ENCODE assay signal across 8 cellular contexts in genomic region chr2:229921101-229921891, GRCh38. TPM values are rescaled to one million over a fixed set of nuclear protein-coding genes. Genes with fewer than 3 reads are reported as not detected.
DNase-seq lines count a peak whose midpoint lies in the region; ATAC-seq and TF ChIP-seq lines count a peak whose summit lies in the region.

No MANE protein-coding gene starts in this region.

- CTCF ChIA-PET in activated CD4-positive, alpha-beta memory T cell treated with anti-CD3 and anti-CD28 coated beads for 36 hours (lab: Charles Lee) = interaction anchor here (0.9 to 3.9 kb wide), 6 partner anchors 9 to 146 kb away, joined by 3 to 20 read pairs (median 5); no protein-coding TSS in a partner anchor

- DNase-seq in stimulated activated CD4-positive, alpha-beta T cell treated with anti-CD3 and anti-CD28 coated beads, Interleukin-12 subunit alpha, Interleukin-12 subunit beta, amount 100 ng/mL, for 24 hours (ENCODE audit: low read depth in 2 of 2) = peak; percentile 48 to 52
- DNase-seq in stimulated activated CD4-positive, alpha-beta T cell treated with anti-CD3 and anti-CD28 coated beads, Interleukin-4, amount 100 ng/mL, for 1 hour = no peak
- DNase-seq in NCI-H2227 (lab: John Stamatoyannopoulos, UW; ENCODE audit: unreplicated experiment) = peak; percentile 79
- peak; percentile 79 for DNase-seq in activated CD4-positive, alpha-beta memory T cell treated with anti-CD3 and anti-CD28 coated beads for 36 hours
- DNase-seq in ecto neural progenitor cell (ENCODE audit: low spot score) = peak; percentile 67
- DNase-seq in lung (ENCODE audit: low spot score) = peak; percentile 79
- DNase-seq in stimulated activated CD8-positive, alpha-beta memory T cell treated with anti-CD3 and anti-CD28 coated beads, Interleukin-12 subunit alpha, Interleukin-12 subunit beta, amount 100 ng/mL, for 24 hours (ENCODE audit: extremely low read depth) = peak; percentile 48

- no peaks in the 10 kb centered on the region for H3K27me3 ChIP-seq in lung (ENCODE audit: control insufficient read depth, insufficient read depth)

- H3K4me1 ChIP-seq in lung (ENCODE audit: control insufficient read depth in 2 of 2, insufficient read depth in 2 of 2, low read length in 2 of 2) = peaks cover 0 to 5% of the 10 kb centered on the region in 2 donors

- peak overlapping the region; percentile 80 for H3K4me3 ChIP-seq in lung

- intact Hi-C loops in activated CD4-positive, alpha-beta memory T cell treated with anti-CD3 and anti-CD28 coated beads for 36 hours (cut with micrococcal nuclease) = loop anchor here (1.0 to 5.0 kb wide), 4 partner anchors 120 to 791 kb away; partner anchors contain the start of genes CAB39, SP100 and SP140

- peaks cover 4% of the 10 kb centered on the region for H3K9me3 Mint-ChIP-seq in activated CD4-positive, alpha-beta memory T cell treated with anti-CD3 and anti-CD28 coated beads for 36 hours

- H3K36me3 ChIP-seq in lung (ENCODE audit: control insufficient read depth in 2 of 2, insufficient read depth in 2 of 2, low read length in 2 of 2) = no peaks in the 10 kb centered on the region

- no peaks in the 10 kb centered on the region for H3K9me3 ChIP-seq in lung (ENCODE audit: control insufficient read depth in 2 of 2, insufficient read depth in 1 of 2, low read length in 1 of 2)

- H3K27ac ChIP-seq in lung (ENCODE audit: low read depth in 1 of 2, low read length in 1 of 2) = peak overlapping the region; percentile 99 to 100

- H3K4me3 Mint-ChIP-seq in activated CD4-positive, alpha-beta memory T cell treated with anti-CD3 and anti-CD28 coated beads for 36 hours = peak overlapping the region; percentile 95

- peaks cover 34% of the 10 kb centered on the region for H3K4me1 Mint-ChIP-seq in activated CD4-positive, alpha-beta memory T cell treated with anti-CD3 and anti-CD28 coated beads for 36 hours (ENCODE audit: low read depth)

- peak; percentile 19 for ATAC-seq in HG02970 (IDR thresholded peaks at IDR 0.05; ENCODE audit: low FRiP score, unreplicated experiment)
- ATAC-seq in lung (ENCODE audit: insufficient read depth, low FRiP score) = peak; percentile 8

- WGBS in lung, 2 donors = 0 to 1% methylated on average over 50 to 60 of the region's 60 CpGs

- peaks cover 23% of the 10 kb centered on the region for H3K36me3 Mint-ChIP-seq in activated CD4-positive, alpha-beta memory T cell treated with anti-CD3 and anti-CD28 coated beads for 36 hours

- no peak for TF ChIP-seq CTCF in lung (IDR thresholded peaks at IDR 0.05; ENCODE audit: control extremely low read depth, extremely low read depth)

- peak overlapping the region; percentile 99 for H3K27ac Mint-ChIP-seq in activated CD4-positive, alpha-beta memory T cell treated with anti-CD3 and anti-CD28 coated beads for 36 hours

- POLR2A ChIA-PET in activated CD4-positive, alpha-beta memory T cell treated with anti-CD3 and anti-CD28 coated beads for 36 hours (lab: Charles Lee) = interaction anchor here (0.6 to 2.1 kb wide), 5 partner anchors 10 to 146 kb away, joined by 3 to 7 read pairs (median 3); no protein-coding TSS in a partner anchor

- H3K27me3 Mint-ChIP-seq in activated CD4-positive, alpha-beta memory T cell treated with anti-CD3 and anti-CD28 coated beads for 36 hours = no peaks in the 10 kb centered on the region

RNA-seq across cellular contexts. Expression of gene TRIP12, which starts 0.5 kb away (rescaled TPM):
- total RNA-seq in activated CD4-positive, alpha-beta memory T cell treated with anti-CD3 and anti-CD28 coated beads for 36 hours = 100 to 1,000 TPM; 226 to 253 TPM
- total RNA-seq in lung = 100 to 1,000 TPM; 184 to 358 TPM
- 10 to 100 TPM; 18.6 to 52.8 TPM for polyA plus RNA-seq in lung

RNA-seq across cellular contexts. Expression of gene FBXO36, which starts 1.0 kb away (rescaled TPM):
- 1 to 10 TPM; 1.5 TPM for total RNA-seq in activated CD4-positive, alpha-beta memory T cell treated with anti-CD3 and anti-CD28 coated beads for 36 hours
- 1 to 10 TPM; 6.3 to 9.3 TPM for total RNA-seq in lung
- 1 to 10 TPM; 2.2 to 2.5 TPM for polyA plus RNA-seq in lung
